In genomic region chr7:148733496-148733895, GRCh38 we compare ENCODE assay signal across 1 cellular context.
TF ChIP-seq lines count a peak whose summit lies in the region.

No MANE protein-coding gene starts in this region.

TF ChIP-seq in HCT116, 20 proteins besides CTCF, POLR2A, EP300 and RAD21:
- TF ChIP-seq CBX3 (IDR thresholded peaks at IDR 0.05; ENCODE audit: low read depth) (no peak), MAX (IDR thresholded peaks at IDR 0.05) (no peak)
